8 cellular contexts compared by ENCODE assay signal in the genomic region with DNA sequence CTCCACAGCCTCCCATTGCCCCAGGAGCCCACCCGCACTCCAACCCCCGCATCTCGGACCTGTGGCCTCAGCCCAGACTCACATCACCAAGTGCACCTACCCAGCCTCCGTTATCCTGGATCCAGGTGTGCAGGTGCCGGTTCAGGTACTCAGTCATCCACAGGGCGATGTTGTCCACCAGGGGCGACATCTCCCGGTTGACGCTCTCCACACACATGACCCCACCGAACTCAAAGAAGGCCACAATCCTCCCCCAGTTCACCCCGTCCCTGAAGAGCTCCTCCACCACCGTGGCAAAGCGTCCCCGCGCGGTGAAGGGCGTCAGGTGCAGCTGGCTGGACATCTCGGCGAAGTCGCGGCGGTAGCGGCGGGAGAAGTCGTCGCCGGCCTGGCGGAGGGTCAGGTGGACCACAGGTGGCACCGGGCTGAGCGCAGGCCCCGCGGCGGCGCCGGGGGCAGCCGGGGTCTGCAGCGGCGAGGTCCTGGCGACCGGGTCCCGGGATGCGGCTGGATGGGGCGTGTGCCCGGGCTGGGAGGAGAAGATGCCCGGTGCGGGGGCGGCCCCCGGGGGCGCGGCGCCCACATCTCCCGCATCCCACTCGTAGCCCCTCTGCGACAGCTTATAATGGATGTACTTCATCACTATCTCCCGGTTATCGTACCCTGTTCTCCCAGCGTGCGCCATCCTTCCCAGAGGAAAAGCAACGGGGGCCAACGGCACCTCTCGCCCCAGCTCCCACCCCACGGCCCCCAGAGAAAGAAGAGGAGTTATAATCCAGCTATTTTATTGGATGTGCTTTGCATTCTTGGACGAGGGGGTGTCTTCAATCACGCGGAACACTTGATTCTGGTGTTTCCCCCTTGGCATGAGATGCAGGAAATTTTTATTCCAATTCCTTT. TPM values are rescaled to one million over a fixed set of nuclear protein-coding genes. Genes with fewer than 3 reads are reported as not detected.
DNase-seq lines count a peak whose midpoint lies in the region; ATAC-seq, FAIRE-seq and TF ChIP-seq lines count a peak whose summit lies in the region.

No MANE protein-coding gene starts in this region.

- FAIRE-seq in GM19239 (lab: Jason Lieb, UNC) (peak; percentile 93), RCC 7860 (lab: Jason Lieb, UNC) (no peak)

- H3K4me3 ChIP-seq in CD4-positive, CD25-positive, alpha-beta regulatory T cell (ENCODE audit: low read depth, low read length) = peak overlapping the region; percentile 97
- H3K4me3 ChIP-seq in heart left ventricle (peak overlapping the region; percentile 64 to 92 (median 73)), psoas muscle (peak overlapping the region; percentile 71), uterus (peak overlapping the region; percentile 76 to 90)

- peak overlapping the region; percentile 82 for H3K27ac ChIP-seq in CD4-positive, CD25-positive, alpha-beta regulatory T cell (ENCODE audit: insufficient read depth, low read length, poor library complexity, severe bottlenecking)
- peak overlapping the region in 7 of 12 donors; percentile 54 to 89 (median 84) for H3K27ac ChIP-seq in heart left ventricle
- peak overlapping the region; percentile 72 for H3K27ac ChIP-seq in psoas muscle
- H3K27ac ChIP-seq in uterus = peak overlapping the region; percentile 89 to 98

- H3K4me1 Mint-ChIP-seq in CD4-positive, CD25-positive, alpha-beta regulatory T cell = peaks cover 21 to 62% (median 42%) of the 10 kb centered on the region in 4 donors

- no peaks in the 10 kb centered on the region for H3K9me3 ChIP-seq in CD4-positive, CD25-positive, alpha-beta regulatory T cell (ENCODE audit: control insufficient read depth in 2 of 2, low read length in 2 of 2)
- H3K9me3 ChIP-seq in heart left ventricle = no peaks in the 10 kb centered on the region
- no peaks in the 10 kb centered on the region for H3K9me3 ChIP-seq in psoas muscle
- H3K9me3 ChIP-seq in uterus = no peaks in the 10 kb centered on the region

- H3K27me3 Mint-ChIP-seq in CD4-positive, CD25-positive, alpha-beta regulatory T cell = peaks cover 5% of the 10 kb centered on the region

- 4 to 9% (median 5%) methylated on average over 47 to 65 of the region's 65 CpGs for WGBS in heart left ventricle, 4 donors
- WGBS in psoas muscle, 3 donors = 2 to 4% (median 3%) methylated on average over 48 to 65 of the region's 65 CpGs

- TF ChIP-seq POLR2A in heart left ventricle (IDR thresholded peaks at IDR 0.05) (no peak), uterus (IDR thresholded peaks at IDR 0.05) (peak in 1 of 2 donors; percentile 32)

- peak overlapping the region; percentile 94 to 100 (median 98) for H3K4me3 Mint-ChIP-seq in CD4-positive, CD25-positive, alpha-beta regulatory T cell

- peak in 11 of 12 donors; percentile 39 to 72 (median 56) for TF ChIP-seq CTCF in heart left ventricle (IDR thresholded peaks at IDR 0.05)
- TF ChIP-seq CTCF in psoas muscle (IDR thresholded peaks at IDR 0.05) = peak; percentile 66
- peak; percentile 71 to 91 (median 84) for TF ChIP-seq CTCF in uterus (IDR thresholded peaks at IDR 0.05)

- peak overlapping the region; percentile 95 to 99 (median 99) for H3K27ac Mint-ChIP-seq in CD4-positive, CD25-positive, alpha-beta regulatory T cell

- H3K36me3 ChIP-seq in CD4-positive, CD25-positive, alpha-beta regulatory T cell (ENCODE audit: control insufficient read depth, insufficient read depth, low read length) = no peaks in the 10 kb centered on the region
- no peaks in the 10 kb centered on the region for H3K36me3 ChIP-seq in heart left ventricle
- no peaks in the 10 kb centered on the region for H3K36me3 ChIP-seq in psoas muscle (ENCODE audit: insufficient read depth in 1 of 2, low read depth in 1 of 2)
- no peaks in the 10 kb centered on the region for H3K36me3 ChIP-seq in uterus

- ATAC-seq in CD4-positive, CD25-positive, alpha-beta regulatory T cell (ENCODE audit: low read depth in 2 of 2) = peak; percentile 65 to 70
- ATAC-seq in HG03457 (IDR thresholded peaks at IDR 0.05; ENCODE audit: unreplicated experiment) (peak; percentile 39), heart left ventricle (peak in 3 of 4 donors; percentile 13 to 24 (median 24)), psoas muscle (peak; percentile 61 to 73 (median 66))

- DNase-seq in CD4-positive, CD25-positive, alpha-beta regulatory T cell = peak; percentile 75 to 92 (median 83)
- DNase-seq in GM19239 (ENCODE audit: insufficient read length, low spot score) = no peak
- DNase-seq in RCC 7860 (ENCODE audit: low spot score) = peak; percentile 22
- peak; percentile 50 to 67 (median 62) for DNase-seq in activated naive CD4-positive, alpha-beta T cell (lab: John Stamatoyannopoulos, UW)
- peak; percentile 42 to 82 (median 62) for DNase-seq in heart left ventricle
- peak; percentile 53 to 88 for DNase-seq in psoas muscle
- DNase-seq in uterus = peak; percentile 78 to 80

- H3K4me1 ChIP-seq in CD4-positive, CD25-positive, alpha-beta regulatory T cell (ENCODE audit: control insufficient read depth, insufficient read depth, low read length, poor library complexity, severe bottlenecking) = peaks cover 67% of the 10 kb centered on the region
- H3K4me1 ChIP-seq in heart left ventricle = peaks cover 0 to 58% (median 29%) of the 10 kb centered on the region in 12 donors
- peaks cover 43% of the 10 kb centered on the region for H3K4me1 ChIP-seq in psoas muscle
- H3K4me1 ChIP-seq in uterus = no peaks in the 10 kb centered on the region

- intact Hi-C loops in heart left ventricle (cut with DNase I) (loop anchor here in 6 of 10 donors (5.0 to 10.0 kb wide), 5 partner anchors 53 to 186 kb away; no protein-coding TSS in a partner anchor), psoas muscle (cut with DNase I) (loop anchor here (5.0 kb wide), 4 partner anchors 46 to 186 kb away; no protein-coding TSS in a partner anchor), uterus (cut with DNase I; ENCODE audit: low total_unique reads) (loop anchor here (10.0 kb wide), 1 partner anchor 73 kb away; no protein-coding TSS in a partner anchor)

- H3K9me3 Mint-ChIP-seq in CD4-positive, CD25-positive, alpha-beta regulatory T cell = peaks cover 0 to 2% (median 0%) of the 10 kb centered on the region in 7 donors

- peaks cover 7% of the 10 kb centered on the region for H3K36me3 Mint-ChIP-seq in CD4-positive, CD25-positive, alpha-beta regulatory T cell

- H3K27me3 ChIP-seq in CD4-positive, CD25-positive, alpha-beta regulatory T cell (ENCODE audit: control insufficient read depth, insufficient read depth, low read length) = no peaks in the 10 kb centered on the region
- H3K27me3 ChIP-seq in heart left ventricle = peaks cover 0 to 11% (median 0%) of the 10 kb centered on the region in 9 donors
- H3K27me3 ChIP-seq in psoas muscle (ENCODE audit: insufficient read depth in 3 of 3, low read length in 2 of 3) = no peaks in the 10 kb centered on the region
- H3K27me3 ChIP-seq in uterus = no peaks in the 10 kb centered on the region

RNA-seq across cellular contexts. Expression of gene BCL2, which starts 1.3 kb away (rescaled TPM):
- 125 TPM for total RNA-seq in CD4-positive, CD25-positive, alpha-beta regulatory T cell
- 10 to 100 TPM; 19.1 to 39.0 (median 29.5) TPM for polyA plus RNA-seq in CD4-positive, CD25-positive, alpha-beta regulatory T cell
- total RNA-seq in heart left ventricle (10 to 100 TPM in 4 of 9 donors, 1 to 10 TPM in 5; 4.8 to 24.2 (median 9.1) TPM), psoas muscle (10 to 100 TPM in 2 of 4 donors, 1 to 10 TPM in 2; 8.9 to 27.0 (median 14.5) TPM), uterus (10 to 100 TPM; 16.1 to 61.1 (median 36.9) TPM)
- polyA plus RNA-seq in heart left ventricle (1 to 10 TPM; 2.9 to 4.5 TPM), psoas muscle (1 to 10 TPM; 1.1 to 8.3 (median 4.1) TPM)

RNA-seq across cellular contexts. Expression of gene KDSR, which starts 48.8 kb away (rescaled TPM):
- total RNA-seq in CD4-positive, CD25-positive, alpha-beta regulatory T cell = 42.0 TPM
- 100 to 1,000 TPM in 3 of 4 donors, 10 to 100 TPM in 1; 99.8 to 119 (median 106) TPM for polyA plus RNA-seq in CD4-positive, CD25-positive, alpha-beta regulatory T cell
- total RNA-seq in heart left ventricle (10 to 100 TPM; 26.3 to 45.6 (median 41.4) TPM), psoas muscle (10 to 100 TPM; 17.6 to 33.0 (median 25.6) TPM), uterus (10 to 100 TPM; 12.6 to 68.6 (median 29.3) TPM)
- polyA plus RNA-seq in heart left ventricle (10 to 100 TPM; 10.7 to 36.5 TPM), psoas muscle (10 to 100 TPM; 10.4 to 23.9 (median 11.4) TPM)
